In genomic region chr15:73956276-73957086, GRCh38 we compare ENCODE assay signal across 10 cellular contexts. TPM values are rescaled to one million over a fixed set of nuclear protein-coding genes. Genes with fewer than 3 reads are reported as not detected.
DNase-seq lines count a peak whose midpoint lies in the region; ATAC-seq and TF ChIP-seq lines count a peak whose summit lies in the region.
"Had no signal": no experiment of that assay in that cellular context is flagged by ENCODE, and none has a peak within 500 bp of the region (broad histone marks: within the 10 kb centered on the region; RNA-seq: fewer than 3 reads in every experiment).

No MANE protein-coding gene starts in this region.

- no peak overlapping the region for H3K9ac ChIP-seq in MM.1S (ENCODE audit: low read length)

- peaks cover 7% of the 10 kb centered on the region for H3K36me3 Mint-ChIP-seq in HFFc6 (ENCODE audit: low read depth)
- H3K36me3 Mint-ChIP-seq: naive B cell had no signal

- no peaks in the 10 kb centered on the region for H3K9me3 ChIP-seq in right lobe of liver
- no peaks in the 10 kb centered on the region for H3K9me3 ChIP-seq in MM.1S (replicated peaks; ENCODE audit: insufficient read depth, low read length)

- H3K4me3 ChIP-seq in AG04449 (ENCODE audit: low read depth, low read length) (no peak overlapping the region), astrocyte of the cerebellum (ENCODE audit: low read depth, low read length) (no peak overlapping the region), kidney epithelial cell (ENCODE audit: low read depth, low read length) (no peak overlapping the region), right lobe of liver (no peak overlapping the region), MM.1S (ENCODE audit: low read length) (no peak overlapping the region)

- H3K9me3 Mint-ChIP-seq in HFFc6, result no peaks in the 10 kb centered on the region
- H3K9me3 Mint-ChIP-seq: naive B cell had no signal

- TF ChIP-seq CTCF in AG04449 (IDR thresholded peaks at IDR 0.05; ENCODE audit: insufficient read depth, low read length, missing control alignments), result no peak
- no peak; the same call in 1 of the 2 replicates for TF ChIP-seq CTCF in HFFc6 (IDR thresholded peaks at IDR 0.05)
- no peak for TF ChIP-seq CTCF in astrocyte of the cerebellum (IDR thresholded peaks at IDR 0.05; ENCODE audit: low read depth, low read length, missing control alignments)
- TF ChIP-seq CTCF in kidney epithelial cell (IDR thresholded peaks at IDR 0.05; ENCODE audit: insufficient read depth, low read length, poor library complexity, severe bottlenecking), result no peak
- TF ChIP-seq CTCF in right lobe of liver (IDR thresholded peaks at IDR 0.05), result no peak
- TF ChIP-seq CTCF in MM.1S (IDR thresholded peaks at IDR 0.05; ENCODE audit: low read length), result no peak

- no peak for ATAC-seq in right lobe of liver

- CTCF ChIA-PET in AG04449 (lab: Yijun Ruan, JAX), result interaction anchor here (0.9 to 17.8 kb wide), 11 partner anchors 8 to 84 kb away, joined by 3 to 317 read pairs (median 5); partner anchors contain the start of genes LOXL1 and TBC1D21

- WGBS in right lobe of liver (ENCODE audit: insufficient coverage, low coverage, low lambda C conversion rate, missing lambda C conversion rate), result 54% methylated on average over 13 of the region's 17 CpGs

- peak overlapping the region; percentile 87 for H3K27ac Mint-ChIP-seq in HFFc6

- in situ Hi-C loops in astrocyte of the cerebellum (cut with HindIII; ENCODE audit: low sequenced_read_pairs), result loop anchor here (5.0 kb wide), 1 partner anchor 86 kb away; no protein-coding TSS in a partner anchor

- no peak for TF ChIP-seq POLR2A in right lobe of liver (IDR thresholded peaks at IDR 0.05)

- H3K4me1 ChIP-seq in right lobe of liver (no peaks in the 10 kb centered on the region), MM.1S (ENCODE audit: low read length) (peaks cover 17% of the 10 kb centered on the region)

- H3K79me2 ChIP-seq in MM.1S (ENCODE audit: low read length), result no peaks in the 10 kb centered on the region

- H3K4me1 Mint-ChIP-seq in HFFc6 (ENCODE audit: low read depth), result peaks cover 59% of the 10 kb centered on the region

- no peak overlapping the region for H3K4me2 ChIP-seq in MM.1S (ENCODE audit: low read depth, low read length)

- POLR2A ChIA-PET in AG04449 (lab: Yijun Ruan, JAX), result interaction anchor here (0.6 to 1.8 kb wide), 7 partner anchors 10 to 82 kb away, joined by 3 to 12 read pairs (median 4); no protein-coding TSS in a partner anchor

- peaks cover 13% of the 10 kb centered on the region for H3F3A ChIP-seq in MM.1S (ENCODE audit: insufficient read depth, low read length)

- H3K4me3 Mint-ChIP-seq in HFFc6, result peak overlapping the region; percentile 70
- H3K4me3 Mint-ChIP-seq: naive B cell had no signal

- intact Hi-C loops in right lobe of liver (cut with DNase I), result no loop called here

- H3K27ac ChIP-seq in right lobe of liver (no peak overlapping the region), MM.1S (ENCODE audit: low read length) (no peak overlapping the region)

- no peaks in the 10 kb centered on the region for H3K36me3 ChIP-seq in kidney epithelial cell (ENCODE audit: control insufficient read depth, insufficient read depth, low read length)
- no peaks in the 10 kb centered on the region for H3K36me3 ChIP-seq in right lobe of liver
- H3K36me3 ChIP-seq in MM.1S (replicated peaks; ENCODE audit: insufficient read depth, low read length), result no peaks in the 10 kb centered on the region

- peak; percentile 63 for DNase-seq in AG04449 (ENCODE audit: low read depth, low spot score)
- DNase-seq in HFFc6, result peak; percentile 94
- peak; percentile 84 for DNase-seq in astrocyte of the cerebellum (ENCODE audit: low read depth)
- peak; percentile 94 for DNase-seq in kidney epithelial cell (ENCODE audit: low read depth)
- DNase-seq in KG1 (lab: John Stamatoyannopoulos, UW), result no peak
- no peak for DNase-seq in right lobe of liver
- no peak for DNase-seq in occipital lobe (lab: John Stamatoyannopoulos, UW)
- DNase-seq in MM.1S, result no peak
- DNase-seq: caudate nucleus, naive B cell had no signal

- H3K27me3 ChIP-seq in kidney epithelial cell (ENCODE audit: control insufficient read depth, insufficient read depth, low read length), result no peaks in the 10 kb centered on the region
- no peaks in the 10 kb centered on the region for H3K27me3 ChIP-seq in right lobe of liver
- no peaks in the 10 kb centered on the region for H3K27me3 ChIP-seq in MM.1S (replicated peaks; ENCODE audit: insufficient read depth, low read length)

- peaks cover 12% of the 10 kb centered on the region for H3K27me3 Mint-ChIP-seq in HFFc6 (ENCODE audit: insufficient read depth)

- no peaks in the 10 kb centered on the region for H4K20me1 ChIP-seq in MM.1S (ENCODE audit: insufficient read depth, low read length)

- no peak overlapping the region for H2AFZ ChIP-seq in MM.1S (ENCODE audit: low read length)

- no peaks in the 10 kb centered on the region for H3K9me2 ChIP-seq in MM.1S (replicated peaks; ENCODE audit: insufficient read depth, low read length)

RNA-seq across cellular contexts. Expression of gene LOXL1, which starts 30.2 kb away (rescaled TPM):
- total RNA-seq in HFFc6 (2021; fragmentation: NEBNext Ultra II Directional; extraction: Animal tissue kit (Norgen Biotek cat#: 25700)), result 100 to 1,000 TPM; 235 to 309 (median 288) TPM
- total RNA-seq in kidney epithelial cell (67.2 and 81.3 TPM in 2 replicates), right lobe of liver (1 to 10 TPM in 3 of 6 experiments, under 1 TPM in 3; 0.29 to 2.3 (median 0.83) TPM), occipital lobe (3.4 TPM)

RNA-seq across cellular contexts. Expression of gene STOML1, which starts 35.6 kb away (rescaled TPM):
- total RNA-seq in HFFc6 (2021; fragmentation: NEBNext Ultra II Directional; extraction: Animal tissue kit (Norgen Biotek cat#: 25700)), result 10 to 100 TPM; 21.4 to 30.6 (median 24.7) TPM
- 13.6 and 18.3 TPM in 2 replicates for total RNA-seq in kidney epithelial cell
- 10 to 100 TPM in 1 of 6 experiments, 1 to 10 TPM in 5; 7.2 to 12.7 (median 8.3) TPM for total RNA-seq in right lobe of liver
- 23.4 TPM for total RNA-seq in occipital lobe

RNA-seq across cellular contexts. Expression of gene PML, which starts 38.0 kb away (rescaled TPM):
- 10 to 100 TPM; 45.2 to 51.8 (median 47.5) TPM for total RNA-seq in HFFc6 (2021; fragmentation: NEBNext Ultra II Directional; extraction: Animal tissue kit (Norgen Biotek cat#: 25700))
- total RNA-seq in kidney epithelial cell, result 94.1 and 146 TPM in 2 replicates
- 10 to 100 TPM; 10.8 to 36.1 (median 16.7) TPM for total RNA-seq in right lobe of liver
- 6.4 TPM for total RNA-seq in occipital lobe

Comparison
In these comparisons a context has a peak if more than half of its experiments do, and no peak if none do; other contexts are left out.
1. DNase-seq: peak in AG04449 (single experiment), HFFc6 (single experiment), astrocyte of the cerebellum (single experiment) and kidney epithelial cell (single experiment); none in KG1 (single experiment), right lobe of liver (0 of 3), occipital lobe (single experiment) and MM.1S (single experiment).
2. RNA of gene LOXL1, which starts 30.2 kb away (total RNA-seq): 235 to 309 TPM in HFFc6 and 67.2 to 81.3 TPM in kidney epithelial cell; 3.4 TPM in occipital lobe (single experiment) and 0.29 to 2.3 TPM in right lobe of liver; every median in the first group is over 10 times any median in the second.